Comparison of ENCODE assay signal across 36 cellular contexts in genomic region chr20:56589633-56590032, GRCh38. TPM values are rescaled to one million over a fixed set of nuclear protein-coding genes. Genes with fewer than 3 reads are reported as not detected.
"Had no signal": no experiment of that assay in that cellular context is flagged by ENCODE, and none has a peak within 500 bp of the region (broad histone marks: within the 10 kb centered on the region; RNA-seq: fewer than 3 reads in every experiment).

No MANE protein-coding gene starts in this region.

- ATAC-seq: activated CD4-positive, alpha-beta T cell treated with anti-CD3 and anti-CD28 coated beads for 36 hours; activated CD8-positive, alpha-beta memory T cell treated with anti-CD3 and anti-CD28 coated beads, Interleukin-2, amount 10 ng/mL, durations not matched to agents 7 days and 5 days; activated CD8-positive, alpha-beta T cell treated with anti-CD3 and anti-CD28 coated beads, Interleukin-2, amount 10 ng/mL, durations not matched to agents 7 days and 5 days; activated naive CD8-positive, alpha-beta T cell treated with anti-CD3 and anti-CD28 coated beads, Interleukin-2, amount 50 U/mL, for 24 hours; body of pancreas; effector memory CD8-positive, alpha-beta T cell; gastroesophageal sphincter; T-helper 17 cell had no signal

- H3K4me1 ChIP-seq: adrenal gland, body of pancreas, esophagus muscularis mucosa, gastroesophageal sphincter had no signal

- H3K27me3 ChIP-seq: adrenal gland, body of pancreas, esophagus muscularis mucosa had no signal

- FAIRE-seq: colon had no signal

- H3K9me3 ChIP-seq: adrenal gland, body of pancreas, esophagus muscularis mucosa, gastroesophageal sphincter had no signal

- DNase-seq: activated CD4-positive, alpha-beta memory T cell treated with anti-CD3 and anti-CD28 coated beads for 36 hours; activated CD4-positive, alpha-beta T cell treated with anti-CD3 and anti-CD28 coated beads for 36 hours; activated CD4-positive, alpha-beta T cell treated with anti-CD3 and anti-CD28 coated beads, Interleukin-2, amount 10 ng/mL, durations not matched to agents 24 days and 14 days; activated CD4-positive, CD25-positive, alpha-beta regulatory T cell; activated CD4-positive, CD25-positive, alpha-beta regulatory T cell treated with anti-CD3 and anti-CD28 coated beads, Interleukin-2, amount 50 U/mL, for 72 hours; activated CD8-positive, alpha-beta memory T cell treated with anti-CD3 and anti-CD28 coated beads, Interleukin-2, amount 10 ng/mL, durations not matched to agents 7 days and 5 days; activated CD8-positive, alpha-beta memory T cell treated with anti-CD3 and anti-CD28 coated beads, Interleukin-2, amount 50 U/mL, for 4 hours; activated CD8-positive, alpha-beta T cell treated with anti-CD3 and anti-CD28 coated beads, Interleukin-2, amount 10 ng/mL, durations not matched to agents 7 days and 5 days; activated effector memory CD4-positive, alpha-beta T cell treated with anti-CD3 and anti-CD28 coated beads, Interleukin-2, amount 50 U/mL, for 16 hours; activated naive CD4-positive, alpha-beta T cell treated with anti-CD3 and anti-CD28 coated beads for 36 hours; activated naive CD8-positive, alpha-beta T cell treated with anti-CD3 and anti-CD28 coated beads for 36 hours; activated naive CD8-positive, alpha-beta T cell treated with anti-CD3 and anti-CD28 coated beads, Interleukin-2, amount 50 U/mL, for 24 hours; activated T-cell treated with anti-CD3 and anti-CD28 coated beads, Interleukin-2, amount 50 U/mL, for 1 hour; activated T-cell treated with anti-CD3 and anti-CD28 coated beads, Interleukin-2, amount 50 U/mL, for 48 hours; adrenal gland; amygdala; body of pancreas; caudate nucleus; cortex of kidney; dermis blood vessel endothelial cell; effector CD4-positive, alpha-beta T cell; effector memory CD8-positive, alpha-beta T cell; erythroblast; foreskin melanocyte; T-helper 1 cell; T-helper 17 cell; T1000 had no signal

- H3K36me3 ChIP-seq: adrenal gland, esophagus muscularis mucosa, gastroesophageal sphincter had no signal

- H3K4me3 ChIP-seq: adrenal gland, body of pancreas, esophagus muscularis mucosa, gastroesophageal sphincter had no signal

- H3K27ac ChIP-seq: adrenal gland, body of pancreas, esophagus muscularis mucosa, gastroesophageal sphincter had no signal

RNA-seq across cellular contexts. Expression of gene TFAP2C, which starts 39.5 kb away (rescaled TPM):
- total RNA-seq: activated CD4-positive, alpha-beta memory T cell treated with anti-CD3 and anti-CD28 coated beads for 36 hours; activated CD4-positive, alpha-beta T cell treated with anti-CD3 and anti-CD28 coated beads for 36 hours; activated CD4-positive, alpha-beta T cell treated with anti-CD3 and anti-CD28 coated beads, Interleukin-2, amount 10 ng/mL, durations not matched to agents 24 days and 14 days; activated CD8-positive, alpha-beta memory T cell treated with anti-CD3 and anti-CD28 coated beads for 36 hours; activated CD8-positive, alpha-beta memory T cell treated with anti-CD3 and anti-CD28 coated beads, Interleukin-2, amount 10 ng/mL, durations not matched to agents 7 days and 5 days; activated CD8-positive, alpha-beta T cell treated with anti-CD3 and anti-CD28 coated beads, Interleukin-2, amount 10 ng/mL, durations not matched to agents 7 days and 5 days; activated naive CD4-positive, alpha-beta T cell treated with anti-CD3 and anti-CD28 coated beads for 36 hours; activated naive CD8-positive, alpha-beta T cell treated with anti-CD3 and anti-CD28 coated beads for 36 hours; activated T-helper 1 cell treated with anti-CD3 and anti-CD28 coated beads, Interleukin-12 subunit alpha, Interleukin-12 subunit beta, Interleukin-2, Interleukin-4 antibody, amounts not matched to agents 30 ng/mL and 10 ng/mL and 1 ng/mL, durations not matched to agents 14 hours and 24 hours and 36 hours; activated T-helper 2 cell treated with anti-CD3 and anti-CD28 coated beads, Interferon-gamma antibody, Interleukin-2, Interleukin-4, amounts not matched to agents 10 μg/mL and 5 μg/mL and 100 μg/mL, durations not matched to agents 14 hours and 24 hours and 36 hours; dermis blood vessel endothelial cell; T-helper 17 cell had no signal
- polyA plus RNA-seq: aorta had no signal

RNA-seq across cellular contexts. Expression of gene FAM209B, which starts 56.6 kb away (rescaled TPM):
- total RNA-seq: body of pancreas, chondrocyte, dermis blood vessel endothelial cell, glomerular endothelial cell had no signal
